In genomic region chr4:143554728-143555597, GRCh38 we compare ENCODE assay signal across 9 cellular contexts. TPM values are rescaled to one million over a fixed set of nuclear protein-coding genes. Genes with fewer than 3 reads are reported as not detected.
DNase-seq lines count a peak whose midpoint lies in the region; ATAC-seq and TF ChIP-seq lines count a peak whose summit lies in the region.
"Had no signal": no experiment of that assay in that cellular context is flagged by ENCODE, and none has a peak within 500 bp of the region (broad histone marks: within the 10 kb centered on the region; RNA-seq: fewer than 3 reads in every experiment).

No MANE protein-coding gene starts in this region.

- peak; percentile 49 for ATAC-seq in GM19035 (IDR thresholded peaks at IDR 0.05; ENCODE audit: unreplicated experiment)
- peak; percentile 63 for ATAC-seq in HG02852 (IDR thresholded peaks at IDR 0.05; ENCODE audit: unreplicated experiment)

- TF ChIP-seq CTCF in GM10266 (IDR thresholded peaks at IDR 0.05; ENCODE audit: control insufficient read depth, insufficient read depth, low read depth, missing control alignments) = no peak

- DNase-seq in GM10266 (ENCODE audit: extremely low spot score) (peak; percentile 47), M059J (ENCODE audit: low read depth) (peak; percentile 3), RPMI8226 (no peak), EL (no peak), mesenteric fat pad (ENCODE audit: low spot score) (no peak), NCI-H446 treated with DMSO at 0.1 percent for 48 hours (lab: John Stamatoyannopoulos, UW) (no peak)
- DNase-seq: activated CD4-positive, CD25-positive, alpha-beta regulatory T cell had no signal

RNA-seq across cellular contexts. Expression of gene SMARCA5, which starts 41.5 kb away (rescaled TPM):
- total RNA-seq in M059J (2014; rRNA removed; shearing (Covaris generic)) = 26.5 and 39.5 TPM in 2 replicates
- total RNA-seq in mesenteric fat pad = 31.0 TPM

Comparison
In these comparisons a context has a peak if more than half of its experiments do, and no peak if none do; other contexts are left out.
1. DNase-seq: peak in GM10266 (single experiment) and M059J (single experiment); none in RPMI8226 (single experiment), EL (single experiment), mesenteric fat pad (single experiment) and NCI-H446 treated with DMSO at 0.1 percent for 48 hours (single experiment).